Comparison of ENCODE assay signal across 8 cellular contexts in genomic region chr17:43360376-43360738, GRCh38. TPM values are rescaled to one million over a fixed set of nuclear protein-coding genes. Genes with fewer than 3 reads are reported as not detected.
DNase-seq lines count a peak whose midpoint lies in the region; ATAC-seq and TF ChIP-seq lines count a peak whose summit lies in the region.

No MANE protein-coding gene starts in this region.

- DNase-seq in GM04504 (ENCODE audit: low read depth) (peak; percentile 50), NCI-H510A (lab: John Stamatoyannopoulos, UW) (peak; percentile 24), mucosa of descending colon (peak in 1 of 3 donors; percentile 69)
- peak; percentile 59 to 75 for DNase-seq in activated CD4-positive, alpha-beta T cell treated with anti-CD3 and anti-CD28 coated beads, Interleukin-2, amount 50 U/mL, for 48 hours
- peak; percentile 54 for DNase-seq in effector CD4-positive, alpha-beta T cell

- peaks cover 27% of the 10 kb centered on the region for H3K4me1 Mint-ChIP-seq in stimulated activated memory B cell treated with anti-CD40 and anti-IgM and Interleukin-4, amounts not matched to agents 10 μg/mL and 1 μg/mL and 100 μg/mL, for 72 hours

- peaks cover 10% of the 10 kb centered on the region for H3K4me1 ChIP-seq in mucosa of descending colon (ENCODE audit: low read depth)

- no peaks in the 10 kb centered on the region for H3K9me3 ChIP-seq in mucosa of descending colon

- intact Hi-C loops in mucosa of descending colon (cut with DNase I, micrococcal nuclease): no loop called here

- H3K27me3 Mint-ChIP-seq in stimulated activated memory B cell treated with anti-CD40 and anti-IgM and Interleukin-4, amounts not matched to agents 10 μg/mL and 1 μg/mL and 100 μg/mL, for 72 hours: no peaks in the 10 kb centered on the region

- H3K4me3 ChIP-seq in mucosa of descending colon: peak overlapping the region; percentile 32

- H3K4me3 Mint-ChIP-seq in stimulated activated memory B cell treated with anti-CD40 and anti-IgM and Interleukin-4, amounts not matched to agents 10 μg/mL and 1 μg/mL and 100 μg/mL, for 72 hours: peak overlapping the region; percentile 85

- peak overlapping the region; percentile 100 for H3K27ac Mint-ChIP-seq in stimulated activated memory B cell treated with anti-CD40 and anti-IgM and Interleukin-4, amounts not matched to agents 10 μg/mL and 1 μg/mL and 100 μg/mL, for 72 hours

- no peaks in the 10 kb centered on the region for H3K9me3 Mint-ChIP-seq in stimulated activated memory B cell treated with anti-CD40 and anti-IgM and Interleukin-4, amounts not matched to agents 10 μg/mL and 1 μg/mL and 100 μg/mL, for 72 hours

- H3K36me3 Mint-ChIP-seq in stimulated activated memory B cell treated with anti-CD40 and anti-IgM and Interleukin-4, amounts not matched to agents 10 μg/mL and 1 μg/mL and 100 μg/mL, for 72 hours: no peaks in the 10 kb centered on the region

- no peaks in the 10 kb centered on the region for H3K36me3 ChIP-seq in mucosa of descending colon (ENCODE audit: low read depth)

- no peak for TF ChIP-seq CTCF in mucosa of descending colon (IDR thresholded peaks at IDR 0.05)

- ATAC-seq in HG02852 (IDR thresholded peaks at IDR 0.05; ENCODE audit: unreplicated experiment) (peak; percentile 22), mucosa of descending colon (no peak), GM19455 (IDR thresholded peaks at IDR 0.05; ENCODE audit: unreplicated experiment) (no peak)
- peak; percentile 55 for ATAC-seq in stimulated activated memory B cell treated with anti-CD40 and anti-IgM and Interleukin-4, amounts not matched to agents 10 μg/mL and 1 μg/mL and 100 μg/mL, for 72 hours

RNA-seq across cellular contexts. Expression of gene ARL4D, which starts 38.4 kb away (rescaled TPM):
- total RNA-seq in mucosa of descending colon: 10 to 100 TPM in 1 of 3 donors, 1 to 10 TPM in 2; 2.3 to 34.3 (median 3.2) TPM

Comparison
In these comparisons a context has a peak if more than half of its experiments do, and no peak if none do; other contexts are left out.
1. ATAC-seq: peak in HG02852 (single experiment) and stimulated activated memory B cell treated with anti-CD40 and anti-IgM and Interleukin-4, amounts not matched to agents 10 μg/mL and 1 μg/mL and 100 μg/mL, for 72 hours (single experiment); none in mucosa of descending colon (single experiment) and GM19455 (single experiment).